8 cellular contexts compared by ENCODE assay signal in the genomic region with DNA sequence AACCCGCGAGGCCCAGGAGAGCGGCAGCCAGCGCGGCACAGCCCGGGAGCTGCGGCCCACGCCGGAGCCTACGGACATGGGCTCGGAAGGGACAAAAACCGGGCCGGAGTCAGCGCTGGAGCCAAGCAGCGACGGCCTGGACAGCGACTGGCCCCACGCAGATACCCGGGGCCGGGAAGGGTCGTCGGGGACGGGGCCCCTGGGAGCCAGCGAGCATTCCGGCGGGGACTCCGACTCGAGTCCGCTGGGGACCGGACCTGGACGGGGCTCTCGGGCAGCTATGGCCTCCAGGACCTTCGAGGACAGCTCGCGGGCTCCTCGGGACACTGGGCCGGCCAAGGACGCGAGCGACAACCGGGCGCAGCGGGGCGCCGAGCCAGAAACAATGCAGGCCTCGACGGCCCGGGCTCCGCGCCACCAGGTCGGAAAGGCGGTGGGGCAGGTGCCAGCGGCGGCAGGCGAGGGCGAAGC. TPM values are rescaled to one million over a fixed set of nuclear protein-coding genes. Genes with fewer than 3 reads are reported as not detected.
DNase-seq lines count a peak whose midpoint lies in the region; ATAC-seq and TF ChIP-seq lines count a peak whose summit lies in the region.

No MANE protein-coding gene starts in this region.

- H3K4me3 ChIP-seq in AG09309 (ENCODE audit: control insufficient read depth, low read depth, low read length) (peak overlapping the region; percentile 35), PC-9 (peak overlapping the region; percentile 35; the same call in 1 of the 2 replicates), esophagus squamous epithelium (peak overlapping the region; percentile 34 to 82 (median 65)), neural progenitor cell (peak overlapping the region; percentile 57)

- peak overlapping the region; percentile 39; the same call in 1 of the 2 replicates for H2AFZ ChIP-seq in PC-9
- H2AFZ ChIP-seq in neural progenitor cell (replicated peaks) = peak overlapping the region; percentile 66

- no peaks in the 10 kb centered on the region for H3K36me3 ChIP-seq in PC-9 (ENCODE audit: low read depth)
- H3K36me3 ChIP-seq in esophagus squamous epithelium = no peaks in the 10 kb centered on the region
- no peaks in the 10 kb centered on the region for H3K36me3 ChIP-seq in neural progenitor cell

- BruUV-seq in PC-9 (replicated peaks; lab: Mats Ljungman, UMichigan) = no TSS peak

- peaks cover 4% of the 10 kb centered on the region for H3K4me1 Mint-ChIP-seq in neural progenitor cell

- H3K9ac ChIP-seq in neural progenitor cell = no peak overlapping the region

- intact Hi-C loops in PC-9 (cut with micrococcal nuclease; ENCODE audit: unreplicated experiment) = loop anchor here (1.0 to 5.0 kb wide), 3 partner anchors 41 to 72 kb away; a partner anchor contains a TSS
- intact Hi-C loops in esophagus squamous epithelium (cut with DNase I) = loop anchor here (5.0 to 10.0 kb wide), 2 partner anchors 71 to 154 kb away; a partner anchor contains a TSS

- ATAC-seq in GM21381 (IDR thresholded peaks at IDR 0.05; ENCODE audit: unreplicated experiment) (peak; percentile 25), GM21529 (IDR thresholded peaks at IDR 0.05; ENCODE audit: unreplicated experiment) (no peak), HG02970 (IDR thresholded peaks at IDR 0.05; ENCODE audit: low FRiP score, unreplicated experiment) (no peak)

- no peaks in the 10 kb centered on the region for H4K20me1 ChIP-seq in PC-9 (ENCODE audit: insufficient read depth)
- no peaks in the 10 kb centered on the region for H4K20me1 ChIP-seq in neural progenitor cell (ENCODE audit: low read depth)

- H3K4me3 Mint-ChIP-seq in neural progenitor cell = no peak overlapping the region

- H3K79me2 ChIP-seq in PC-9 (ENCODE audit: low read depth) = no peaks in the 10 kb centered on the region
- H3K79me2 ChIP-seq in neural progenitor cell (ENCODE audit: low read depth) = no peaks in the 10 kb centered on the region

- DNase-seq in AG09309 (ENCODE audit: low read depth) (no peak), PC-9 (no peak), esophagus squamous epithelium (lab: John Stamatoyannopoulos, UW) (no peak), neural progenitor cell (ENCODE audit: low spot score) (no peak), epidermal melanocyte (ENCODE audit: insufficient read length, low spot score) (no peak)

- H3K9me3 Mint-ChIP-seq in neural progenitor cell = peaks cover 5% of the 10 kb centered on the region

- H3F3A ChIP-seq in PC-9 (ENCODE audit: insufficient read depth, low read depth) (peaks cover 11% of the 10 kb centered on the region; the same call in 1 of the 2 replicates), neural progenitor cell (ENCODE audit: low read depth) (peaks cover 19% of the 10 kb centered on the region)

- no CpG with 5 or more reads among the region's 56 CpGs for WGBS in esophagus squamous epithelium, 2 donors

- TF ChIP-seq POLR2A in esophagus squamous epithelium (IDR thresholded peaks at IDR 0.05) = no peak

- H3K9me3 ChIP-seq in PC-9 (ENCODE audit: insufficient read depth, low read depth) (no peaks in the 10 kb centered on the region), esophagus squamous epithelium (no peaks in the 10 kb centered on the region), neural progenitor cell (ENCODE audit: low read depth) (no peaks in the 10 kb centered on the region)

- H3K4me1 ChIP-seq in PC-9 (replicated peaks; ENCODE audit: insufficient read depth) (no peaks in the 10 kb centered on the region), esophagus squamous epithelium (peaks cover 14 to 40% (median 16%) of the 10 kb centered on the region in 3 donors), neural progenitor cell (peaks cover 7% of the 10 kb centered on the region)

- no peak overlapping the region for H3K27ac ChIP-seq in PC-9
- peak overlapping the region; percentile 78 to 97 (median 93) for H3K27ac ChIP-seq in esophagus squamous epithelium
- no peak overlapping the region for H3K27ac ChIP-seq in neural progenitor cell

- TF ChIP-seq CTCF in AG09309 (IDR thresholded peaks at IDR 0.05; ENCODE audit: control insufficient read depth, insufficient read depth, low read depth, low read length, missing control alignments) = no peak
- TF ChIP-seq CTCF in PC-9 (conservative IDR thresholded peaks at IDR 0.05) = no peak
- no peak for TF ChIP-seq CTCF in esophagus squamous epithelium (IDR thresholded peaks at IDR 0.05)
- no peak for TF ChIP-seq CTCF in neural progenitor cell (IDR thresholded peaks at IDR 0.05)

- no peaks in the 10 kb centered on the region for H3K36me3 Mint-ChIP-seq in neural progenitor cell

- POLR2A ChIA-PET in PC-9 (lab: Charles Lee; ENCODE audit: unreplicated experiment) = interaction anchor here (0.5 kb wide), 1 partner anchor 57 kb away, joined by 3 read pairs; no protein-coding TSS in a partner anchor

- no peak overlapping the region for H3K27ac Mint-ChIP-seq in neural progenitor cell

- H3K27me3 Mint-ChIP-seq in neural progenitor cell (ENCODE audit: insufficient read depth, low read depth) = peaks cover 34% of the 10 kb centered on the region

- H3K9me2 ChIP-seq in PC-9 (ENCODE audit: insufficient read depth) = no peaks in the 10 kb centered on the region

- CTCF ChIA-PET in PC-9 (lab: Charles Lee) = interaction anchor here (0.5 kb wide), 1 partner anchor 350 kb away, joined by 3 read pairs; no protein-coding TSS in a partner anchor

- H3K4me2 ChIP-seq in PC-9 (peak overlapping the region; percentile 66), neural progenitor cell (peak overlapping the region; percentile 91)

- no peaks in the 10 kb centered on the region for H3K27me3 ChIP-seq in PC-9 (ENCODE audit: insufficient read depth, low read depth)
- H3K27me3 ChIP-seq in esophagus squamous epithelium = peaks cover 0 to 15% (median 0%) of the 10 kb centered on the region in 4 donors
- H3K27me3 ChIP-seq in neural progenitor cell = peaks cover 38% of the 10 kb centered on the region

RNA-seq across cellular contexts. Expression of a gene that starts 1.0 kb away (rescaled TPM):
- total RNA-seq in PC-9 (2021) = 53.5 and 79.7 TPM in 2 replicates
- total RNA-seq in esophagus squamous epithelium = 10 to 100 TPM in 2 of 4 donors, 1 to 10 TPM in 2; 6.3 to 60.7 (median 10.4) TPM
- total RNA-seq in neural progenitor cell (ENCODE audit: low replicate concordance) = 10.2 and 17.1 TPM in 2 replicates

RNA-seq across cellular contexts. Expression of a gene that starts 44.7 kb away (rescaled TPM):
- 0.31 and 0.40 TPM in 2 replicates for total RNA-seq in PC-9 (2021)
- total RNA-seq in esophagus squamous epithelium = 10 to 100 TPM in 1 of 4 donors, 1 to 10 TPM in 3; 7.4 to 16.8 (median 8.6) TPM
- not detected in 2 replicates for total RNA-seq in neural progenitor cell (ENCODE audit: low replicate concordance)

Comparison
In these comparisons a context has a peak if more than half of its experiments do, and no peak if none do; other contexts are left out.
1. H3K27ac ChIP-seq: peak in esophagus squamous epithelium (4 of 4); none in PC-9 (single experiment) and neural progenitor cell (single experiment).
2. Peak in every context shown above with its lines, with median percentiles within 50 percentile points of each other: H3K4me3 ChIP-seq.